In genomic region chr6:111429571-111429970, GRCh38 we compare ENCODE assay signal across 13 cellular contexts. TPM values are rescaled to one million over a fixed set of nuclear protein-coding genes. Genes with fewer than 3 reads are reported as not detected.
DNase-seq lines count a peak whose midpoint lies in the region; ATAC-seq and TF ChIP-seq lines count a peak whose summit lies in the region.
"Had no signal": no experiment of that assay in that cellular context is flagged by ENCODE, and none has a peak within 500 bp of the region (broad histone marks: within the 10 kb centered on the region; RNA-seq: fewer than 3 reads in every experiment).

No MANE protein-coding gene starts in this region.

- no peak overlapping the region for H3K4me3 Mint-ChIP-seq in activated naive CD4-positive, alpha-beta T cell treated with anti-CD3 and anti-CD28 coated beads, Interleukin-2, amount 50 U/mL, for 24 hours
- no peak overlapping the region for H3K4me3 Mint-ChIP-seq in T-helper 17 cell
- H3K4me3 Mint-ChIP-seq: CD14-positive monocyte had no signal

- H3K9me3 ChIP-seq in T-helper 17 cell (ENCODE audit: control insufficient read depth, low read length, poor library complexity, severe bottlenecking) = no peaks in the 10 kb centered on the region
- peaks cover 0 to 42% of the 10 kb centered on the region in 2 donors for H3K9me3 ChIP-seq in neuronal stem cell (replicated peaks in 1 of 2; ENCODE audit: control insufficient read depth in 2 of 2, insufficient read depth in 1 of 2, low read depth in 1 of 2, low read length in 2 of 2)
- H3K9me3 ChIP-seq in uterus = peaks cover 0 to 10% of the 10 kb centered on the region in 2 donors

- H3K36me3 ChIP-seq in neuronal stem cell (replicated peaks in 1 of 2; ENCODE audit: control insufficient read depth in 2 of 2, insufficient read depth in 2 of 2, low read length in 2 of 2) (peaks cover 0 to 4% of the 10 kb centered on the region in 2 donors), uterus (no peaks in the 10 kb centered on the region), mesendoderm (ENCODE audit: control insufficient read depth, insufficient read depth, low read length) (no peaks in the 10 kb centered on the region)

- ATAC-seq in T-helper 17 cell = no peak
- ATAC-seq: GM12878 had no signal

- no peak for TF ChIP-seq CTCF in uterus (IDR thresholded peaks at IDR 0.05)

- H3K23ac ChIP-seq in neuronal stem cell (ENCODE audit: low read depth, low read length, poor library complexity) (no peak overlapping the region), mesendoderm (ENCODE audit: low read length) (no peak overlapping the region)

- H3K9me3 Mint-ChIP-seq in activated naive CD4-positive, alpha-beta T cell treated with anti-CD3 and anti-CD28 coated beads, Interleukin-2, amount 50 U/mL, for 24 hours = peaks cover 26% of the 10 kb centered on the region

- peaks cover 35% of the 10 kb centered on the region for H3K36me3 Mint-ChIP-seq in activated naive CD4-positive, alpha-beta T cell treated with anti-CD3 and anti-CD28 coated beads, Interleukin-2, amount 50 U/mL, for 24 hours
- H3K36me3 Mint-ChIP-seq in T-helper 17 cell (ENCODE audit: low read depth) = peaks cover 5% of the 10 kb centered on the region

- H3K18ac ChIP-seq in neuronal stem cell (ENCODE audit: low read length) (peak overlapping the region; percentile 39), mesendoderm (ENCODE audit: low read length) (no peak overlapping the region)

- TF ChIP-seq POLR2A in uterus (IDR thresholded peaks at IDR 0.05) = no peak

- no peak overlapping the region for H2BK120ac ChIP-seq in neuronal stem cell (ENCODE audit: low read depth, low read length)
- no peak overlapping the region for H2BK120ac ChIP-seq in mesendoderm (ENCODE audit: low read depth, low read length)

- H3K27me3 Mint-ChIP-seq in activated naive CD4-positive, alpha-beta T cell treated with anti-CD3 and anti-CD28 coated beads, Interleukin-2, amount 50 U/mL, for 24 hours = no peaks in the 10 kb centered on the region
- no peaks in the 10 kb centered on the region for H3K27me3 Mint-ChIP-seq in T-helper 17 cell
- H3K27me3 Mint-ChIP-seq: CD8-positive, alpha-beta memory T cell had no signal

- no peak overlapping the region for H2BK15ac ChIP-seq in neuronal stem cell (ENCODE audit: low read length)
- H2BK15ac ChIP-seq in mesendoderm (replicated peaks; ENCODE audit: low read depth) = no peak overlapping the region

- peaks cover 83% of the 10 kb centered on the region for H3K4me1 Mint-ChIP-seq in activated naive CD4-positive, alpha-beta T cell treated with anti-CD3 and anti-CD28 coated beads, Interleukin-2, amount 50 U/mL, for 24 hours
- H3K4me1 Mint-ChIP-seq in T-helper 17 cell = peaks cover 29% of the 10 kb centered on the region

- H3K56ac ChIP-seq in mesendoderm (ENCODE audit: low read length) = no peak overlapping the region

- no peak overlapping the region for H4K91ac ChIP-seq in neuronal stem cell (ENCODE audit: low read depth, low read length, poor library complexity)

- H2AK5ac ChIP-seq in neuronal stem cell (ENCODE audit: low read depth, low read length) = no peak overlapping the region
- H2AK5ac ChIP-seq in mesendoderm (ENCODE audit: low read length) = no peak overlapping the region

- no peak overlapping the region for H4K8ac ChIP-seq in neuronal stem cell (ENCODE audit: low read depth, low read length)
- no peak overlapping the region for H4K8ac ChIP-seq in mesendoderm (ENCODE audit: low read depth, low read length)

- H3K9ac ChIP-seq in neuronal stem cell (ENCODE audit: low read depth, low read length, poor library complexity) (no peak overlapping the region), mesendoderm (ENCODE audit: low read length) (no peak overlapping the region)

- no peak overlapping the region for H2AFZ ChIP-seq in neuronal stem cell (ENCODE audit: low read length)

- DNase-seq in activated naive CD4-positive, alpha-beta T cell treated with Interleukin-2 at 50 U/mL for 16 hours = no peak
- no peak for DNase-seq in T-helper 17 cell
- no peak for DNase-seq in neuronal stem cell (ENCODE audit: low spot score)
- DNase-seq in uterus = no peak
- DNase-seq in DMS 273 treated with DMSO at 0.1 percent for 48 hours (lab: John Stamatoyannopoulos, UW) = no peak
- DNase-seq in T-helper 2 cell = no peak
- no peak for DNase-seq in mesendoderm
- DNase-seq: CD8-positive, alpha-beta memory T cell had no signal

- H4K5ac ChIP-seq in mesendoderm (ENCODE audit: low read length) = no peak overlapping the region

- H2BK12ac ChIP-seq in neuronal stem cell (ENCODE audit: low read length) = no peak overlapping the region

- WGBS in neuronal stem cell (ENCODE audit: extremely low coverage in 2 of 2, insufficient read length in 2 of 2, insufficient replicate concordance in 1 of 2), 2 donors = no CpG with 5 or more reads among the region's 19 CpGs
- WGBS in mesendoderm (ENCODE audit: extremely low coverage, insufficient coverage, low lambda C conversion rate) = no CpG with 5 or more reads among the region's 19 CpGs

- H2BK5ac ChIP-seq in neuronal stem cell (ENCODE audit: low read length) = no peak overlapping the region
- no peak overlapping the region for H2BK5ac ChIP-seq in mesendoderm (ENCODE audit: low read length)

- no peaks in the 10 kb centered on the region for H3K4me1 ChIP-seq in neuronal stem cell (ENCODE audit: control insufficient read depth in 2 of 2, insufficient read depth in 1 of 2, low read depth in 1 of 2, low read length in 2 of 2)
- H3K4me1 ChIP-seq in uterus = no peaks in the 10 kb centered on the region
- no peaks in the 10 kb centered on the region for H3K4me1 ChIP-seq in mesendoderm (ENCODE audit: control insufficient read depth, low read depth, low read length)

- H3K27ac ChIP-seq in neuronal stem cell (replicated peaks; ENCODE audit: low read length) (no peak overlapping the region), uterus (peak overlapping the region; percentile 56 to 72), mesendoderm (ENCODE audit: low read depth, low read length) (no peak overlapping the region)
- H3K27ac ChIP-seq: 22Rv1, HL-60 had no signal

- H3K27me3 ChIP-seq in neuronal stem cell (ENCODE audit: control insufficient read depth in 3 of 3, insufficient read depth in 3 of 3, low read depth in 1 of 3, low read length in 3 of 3) (no peaks in the 10 kb centered on the region), uterus (no peaks in the 10 kb centered on the region), mesendoderm (ENCODE audit: insufficient read depth, low read length, poor library complexity) (no peaks in the 10 kb centered on the region)

- H3K4me2 ChIP-seq in neuronal stem cell (ENCODE audit: insufficient read depth, low read length, poor library complexity, severe bottlenecking) = no peak overlapping the region
- H3K4me2 ChIP-seq in mesendoderm (ENCODE audit: low read length) = no peak overlapping the region

- H3K4me3 ChIP-seq in neuronal stem cell (ENCODE audit: low read length in 2 of 2) (no peak overlapping the region), uterus (no peak overlapping the region), mesendoderm (ENCODE audit: low read length) (no peak overlapping the region)
- H3K4me3 ChIP-seq: GM12878 had no signal

- no peaks in the 10 kb centered on the region for H3K79me1 ChIP-seq in neuronal stem cell (ENCODE audit: low read depth, low read length)
- no peaks in the 10 kb centered on the region for H3K79me1 ChIP-seq in mesendoderm (ENCODE audit: low read length)

- H3K14ac ChIP-seq in neuronal stem cell (ENCODE audit: low read length) = no peak overlapping the region

- H3K4ac ChIP-seq in neuronal stem cell (ENCODE audit: low read length) = no peak overlapping the region
- H3K4ac ChIP-seq in mesendoderm (ENCODE audit: low read depth, low read length) = no peak overlapping the region

- H3K27ac Mint-ChIP-seq in activated naive CD4-positive, alpha-beta T cell treated with anti-CD3 and anti-CD28 coated beads, Interleukin-2, amount 50 U/mL, for 24 hours = peak overlapping the region; percentile 80
- H3K27ac Mint-ChIP-seq in T-helper 17 cell = peak overlapping the region; percentile 0

- H3K79me2 ChIP-seq in mesendoderm (ENCODE audit: control insufficient read depth, insufficient read depth, low read length) = no peaks in the 10 kb centered on the region

- intact Hi-C loops in uterus (cut with DNase I; ENCODE audit: low total_unique reads) = no loop called here

RNA-seq across cellular contexts. Expression of gene REV3L, which starts 53.4 kb away (rescaled TPM):
- total RNA-seq in T-helper 17 cell = 10 to 100 TPM; 18.9 to 19.8 TPM
- polyA plus RNA-seq in neuronal stem cell (2013, experiment 1 of 2) = 4.6 TPM
- 4.7 TPM for polyA plus RNA-seq in neuronal stem cell (2013, experiment 2 of 2)
- 100 to 1,000 TPM in 2 of 4 donors, 10 to 100 TPM in 2; 67.9 to 318 (median 127) TPM for total RNA-seq in uterus
- 3.5 TPM for polyA plus RNA-seq in mesendoderm (2013, experiment 1 of 2)
- polyA plus RNA-seq in mesendoderm (2013, experiment 2 of 2) = 2.2 TPM

Comparison
In these comparisons a context has a peak if more than half of its experiments do, and no peak if none do; other contexts are left out.
1. H3K27ac ChIP-seq: peak in uterus (2 of 2); none in neuronal stem cell (single experiment) and mesendoderm (single experiment).